ENCODE assay signal across 9 cellular contexts in the genomic region with DNA sequence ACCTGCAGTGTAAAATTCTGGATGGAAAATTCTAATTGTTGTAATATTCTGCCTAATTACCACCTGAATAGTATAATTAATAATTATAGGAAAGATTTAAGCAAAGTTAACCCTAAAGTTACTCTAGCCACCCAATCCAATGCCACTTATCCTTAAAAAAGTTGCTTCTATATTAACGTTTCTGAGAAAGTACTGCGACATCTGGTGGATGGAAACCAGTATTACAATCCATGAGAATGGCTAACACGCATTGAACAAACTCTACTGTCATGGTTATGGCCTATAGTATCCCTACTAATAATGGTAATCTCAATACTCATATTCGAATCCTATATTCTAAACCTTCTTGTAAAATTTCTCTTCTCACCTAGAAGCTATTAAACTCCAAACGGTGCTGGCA.
A peak's percentile ranks its signal among the peaks of the same experiment; 100 is the strongest.
DNase-seq lines count a peak whose midpoint lies in the region; ATAC-seq and TF ChIP-seq lines count a peak whose summit lies in the region.
"Had no signal": no experiment of that assay in that cellular context is flagged by ENCODE, and none has a peak within 500 bp of the region (broad histone marks: within the 10 kb centered on the region; RNA-seq: fewer than 3 reads in every experiment).

No MANE protein-coding gene starts in this region.

- no peak overlapping the region for H3K27ac ChIP-seq in lower lobe of right lung

- H3K27me3 ChIP-seq in lower lobe of right lung (ENCODE audit: low read depth), result no peaks in the 10 kb centered on the region

- peak; percentile 58 for TF ChIP-seq CTCF in GM10266 (IDR thresholded peaks at IDR 0.05; ENCODE audit: control insufficient read depth, insufficient read depth, low read depth, missing control alignments)
- TF ChIP-seq CTCF in astrocyte of the cerebellum (IDR thresholded peaks at IDR 0.05; ENCODE audit: low read depth, low read length, missing control alignments), result peak; percentile 36
- TF ChIP-seq CTCF in lower lobe of right lung (IDR thresholded peaks at IDR 0.05), result peak; percentile 33

- H3K36me3 ChIP-seq in lower lobe of right lung, result no peaks in the 10 kb centered on the region

- in situ Hi-C loops in astrocyte of the cerebellum (cut with HindIII; ENCODE audit: low sequenced_read_pairs), result no loop called here

- no peaks in the 10 kb centered on the region for H3K4me1 ChIP-seq in lower lobe of right lung

- H3K4me3 ChIP-seq in astrocyte of the cerebellum (ENCODE audit: low read depth, low read length) (no peak overlapping the region), lower lobe of right lung (no peak overlapping the region)

- ATAC-seq in HG03025 (IDR thresholded peaks at IDR 0.05; ENCODE audit: low FRiP score, unreplicated experiment) (peak; percentile 71), lower lobe of right lung (no peak), HG02938 (IDR thresholded peaks at IDR 0.05; ENCODE audit: unreplicated experiment) (no peak), GM21381 (IDR thresholded peaks at IDR 0.05; ENCODE audit: unreplicated experiment) (no peak)

- peak; percentile 8 for DNase-seq in GM10266 (ENCODE audit: extremely low spot score)
- no peak for DNase-seq in astrocyte of the cerebellum (ENCODE audit: low read depth)
- no peak for DNase-seq in lower lobe of right lung
- DNase-seq in NOMO-1 treated with dmso at 0.1 percent for 144 hours (lab: John Stamatoyannopoulos, UW; ENCODE audit: unreplicated experiment), result no peak
- no peak for DNase-seq in NOMO-1 treated with DMSO at 0.1 percent for 48 hours (lab: John Stamatoyannopoulos, UW; ENCODE audit: unreplicated experiment)
- DNase-seq: naive B cell had no signal

- intact Hi-C loops in lower lobe of right lung (cut with DNase I), result no loop called here

- no peaks in the 10 kb centered on the region for H3K9me3 ChIP-seq in lower lobe of right lung
